ENCODE assay signal across 1 cellular context in genomic region chr17:32487460-32488176, GRCh38.
TF ChIP-seq lines count a peak whose summit lies in the region.

No MANE protein-coding gene starts in this region.

TF ChIP-seq in HepG2, 621 proteins besides CTCF, POLR2A, EP300 and RAD21 (continued from another document and continues in another):
- TF ChIP-seq DMTF1 (CRISPR knock-in tag; IDR thresholded peaks at IDR 0.05) (no peak), ZMAT3 (CRISPR knock-in tag; conservative IDR thresholded peaks at IDR 0.05) (no peak), MYC (CRISPR knock-in tag; IDR thresholded peaks at IDR 0.05; ENCODE audit: borderline replicate concordance) (peak; percentile 31; the same call in 1 of the 2 replicates), ZNF33A (CRISPR knock-in tag; IDR thresholded peaks at IDR 0.05; ENCODE audit: borderline replicate concordance) (no peak), NFKBIZ (CRISPR knock-in tag; IDR thresholded peaks at IDR 0.05) (no peak), ADNP (CRISPR knock-in tag; IDR thresholded peaks at IDR 0.05) (no peak), ZNF556 (CRISPR knock-in tag; IDR thresholded peaks at IDR 0.05; ENCODE audit: borderline replicate concordance) (no peak), AFF4 (CRISPR knock-in tag; IDR thresholded peaks at IDR 0.05) (no peak), EED (CRISPR knock-in tag; IDR thresholded peaks at IDR 0.05) (no peak), ZNF317 (CRISPR knock-in tag; IDR thresholded peaks at IDR 0.05) (no peak), CENPX (CRISPR knock-in tag; IDR thresholded peaks at IDR 0.05) (no peak), SOX13 (IDR thresholded peaks at IDR 0.05) (no peak), SOX13 (CRISPR knock-in tag; conservative IDR thresholded peaks at IDR 0.05 in 1 of 2, IDR thresholded peaks at IDR 0.05 in 1 of 2) (no peak), CREB1 (IDR thresholded peaks at IDR 0.05) (no peak), CREB1 (CRISPR knock-in tag; IDR thresholded peaks at IDR 0.05) (no peak), ZNF549 (CRISPR knock-in tag; IDR thresholded peaks at IDR 0.05) (no peak), ZBTB40 (IDR thresholded peaks at IDR 0.05) (no peak), ZBTB40 (CRISPR knock-in tag; IDR thresholded peaks at IDR 0.05) (no peak), SRSF4 (IDR thresholded peaks at IDR 0.05; ENCODE audit: low read depth, low read length, poor library complexity, severe bottlenecking) (no peak), ZNF598 (CRISPR knock-in tag; IDR thresholded peaks at IDR 0.05; ENCODE audit: borderline replicate concordance) (no peak), ZMYM4 (CRISPR knock-in tag; IDR thresholded peaks at IDR 0.05) (no peak), LRRFIP1 (CRISPR knock-in tag; conservative IDR thresholded peaks at IDR 0.05) (no peak), SALL1 (CRISPR knock-in tag; IDR thresholded peaks at IDR 0.05) (0 out of 2 replicates have a peak, but pooled peaks have one; percentile 17), ZFYVE20 (CRISPR knock-in tag; IDR thresholded peaks at IDR 0.05; ENCODE audit: borderline replicate concordance, low read depth) (no peak), ZGPAT (CRISPR knock-in tag; IDR thresholded peaks at IDR 0.05) (no peak), ZSCAN5A (CRISPR knock-in tag; IDR thresholded peaks at IDR 0.05; ENCODE audit: borderline replicate concordance) (no peak), ZNF703 (CRISPR knock-in tag; IDR thresholded peaks at IDR 0.05; ENCODE audit: borderline replicate concordance) (no peak), KDM2A (CRISPR knock-in tag; IDR thresholded peaks at IDR 0.05; ENCODE audit: borderline replicate concordance, low read depth) (no peak), TEF (CRISPR knock-in tag; IDR thresholded peaks at IDR 0.05) (no peak), ELF1 (CRISPR knock-in tag; IDR thresholded peaks at IDR 0.05) (no peak), ZBED4 (CRISPR knock-in tag; IDR thresholded peaks at IDR 0.05; ENCODE audit: borderline replicate concordance) (no peak)
